1 cellular context compared by ENCODE assay signal in the genomic region with DNA sequence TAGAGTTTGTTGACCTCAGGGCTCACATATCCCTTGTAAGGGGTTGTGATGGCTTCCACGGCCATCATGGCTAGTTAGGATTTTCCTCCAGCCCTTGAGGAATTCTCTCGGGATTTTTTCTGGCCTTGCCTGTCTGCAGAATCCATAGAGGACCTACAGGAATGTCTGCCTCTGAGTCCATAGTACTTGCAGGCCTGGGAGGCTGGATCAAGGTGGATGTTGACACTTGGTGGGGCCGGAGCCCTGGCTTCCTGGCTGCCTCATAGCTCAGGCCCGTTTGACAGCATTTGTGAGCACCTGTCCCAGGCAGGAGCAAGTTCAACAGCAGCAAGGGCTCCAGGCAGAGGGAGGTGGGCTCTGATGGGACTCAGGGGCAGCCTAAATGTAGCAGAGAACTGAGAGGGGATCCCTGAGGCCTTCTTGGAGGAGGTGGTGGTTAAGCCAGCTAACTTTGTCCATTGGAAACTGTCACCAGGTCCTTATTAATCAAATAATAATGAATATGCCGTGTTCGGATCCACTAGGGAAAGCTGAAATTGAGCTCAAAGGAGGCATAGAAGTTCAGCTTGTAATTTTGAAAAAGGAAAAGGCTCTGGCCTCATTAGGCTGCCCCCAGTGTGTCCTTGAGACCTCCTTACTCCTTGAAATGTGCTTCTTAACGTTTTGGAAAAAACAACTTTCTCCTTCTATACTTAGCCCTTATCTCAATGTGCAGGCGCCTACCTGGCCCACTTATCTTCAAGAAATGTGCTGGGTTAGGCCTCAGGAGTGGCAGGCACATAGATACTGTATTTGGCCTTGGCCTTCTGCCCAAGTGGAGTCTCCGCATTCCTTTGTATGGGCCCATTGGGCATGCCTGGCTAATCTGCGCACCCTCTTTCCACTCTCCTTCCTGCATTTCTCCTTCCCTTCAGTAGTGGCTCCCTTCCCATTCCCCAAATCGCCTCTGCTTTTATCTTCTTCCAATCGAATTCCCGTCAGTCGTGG.
TF ChIP-seq lines count a peak whose summit lies in the region.

No MANE protein-coding gene starts in this region.

TF ChIP-seq in HepG2, 621 proteins besides CTCF, POLR2A, EP300 and RAD21 (continued from another document and continues in another):
- TF ChIP-seq ZNF354B (CRISPR knock-in tag; IDR thresholded peaks at IDR 0.05), result 0 out of 2 replicates have a peak, but pooled peaks have one; percentile 41
- TF ChIP-seq ZNF547 (CRISPR knock-in tag; IDR thresholded peaks at IDR 0.05), result no peak; the same call in 1 of the 2 replicates
- TF ChIP-seq, protein P1, sequence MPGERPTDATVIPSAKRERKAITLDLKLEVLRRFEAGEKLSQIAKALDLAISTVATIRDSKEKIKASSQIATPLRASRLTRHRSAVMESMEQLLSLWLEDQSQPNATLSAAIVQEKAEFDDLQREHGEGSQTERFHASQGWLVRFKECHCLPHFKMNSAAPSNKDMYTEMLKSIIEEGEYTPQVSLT (CRISPR knock-in tag; IDR thresholded peaks at IDR 0.05; ENCODE audit: borderline replicate concordance, low read depth), result no peak; the same call in 1 of the 2 replicates
- 0 out of 2 replicates have a peak, but pooled peaks have one; percentile 20 for TF ChIP-seq KDM3A (CRISPR knock-in tag; IDR thresholded peaks at IDR 0.05; ENCODE audit: low read depth)
- no peak for TF ChIP-seq ZNF7 (CRISPR knock-in tag; IDR thresholded peaks at IDR 0.05)
- 0 out of 2 replicates have a peak, but pooled peaks have one; percentile 42 for TF ChIP-seq TGIF2 (CRISPR knock-in tag; IDR thresholded peaks at IDR 0.05)
- TF ChIP-seq ZNF205 (CRISPR knock-in tag; IDR thresholded peaks at IDR 0.05), result no peak
- no peak for TF ChIP-seq CBX5 (CRISPR knock-in tag; IDR thresholded peaks at IDR 0.05; ENCODE audit: borderline replicate concordance)
- TF ChIP-seq PITX1 (CRISPR knock-in tag; IDR thresholded peaks at IDR 0.05), result peak; percentile 73
- no peak for TF ChIP-seq ZMAT3 (CRISPR knock-in tag; conservative IDR thresholded peaks at IDR 0.05)
- no peak for TF ChIP-seq ZMYM4 (CRISPR knock-in tag; IDR thresholded peaks at IDR 0.05)
- TF ChIP-seq ZNF557 (CRISPR knock-in tag; IDR thresholded peaks at IDR 0.05), result no peak
- no peak for TF ChIP-seq ZFAT (CRISPR knock-in tag; conservative IDR thresholded peaks at IDR 0.05)
- TF ChIP-seq, protein P2, sequence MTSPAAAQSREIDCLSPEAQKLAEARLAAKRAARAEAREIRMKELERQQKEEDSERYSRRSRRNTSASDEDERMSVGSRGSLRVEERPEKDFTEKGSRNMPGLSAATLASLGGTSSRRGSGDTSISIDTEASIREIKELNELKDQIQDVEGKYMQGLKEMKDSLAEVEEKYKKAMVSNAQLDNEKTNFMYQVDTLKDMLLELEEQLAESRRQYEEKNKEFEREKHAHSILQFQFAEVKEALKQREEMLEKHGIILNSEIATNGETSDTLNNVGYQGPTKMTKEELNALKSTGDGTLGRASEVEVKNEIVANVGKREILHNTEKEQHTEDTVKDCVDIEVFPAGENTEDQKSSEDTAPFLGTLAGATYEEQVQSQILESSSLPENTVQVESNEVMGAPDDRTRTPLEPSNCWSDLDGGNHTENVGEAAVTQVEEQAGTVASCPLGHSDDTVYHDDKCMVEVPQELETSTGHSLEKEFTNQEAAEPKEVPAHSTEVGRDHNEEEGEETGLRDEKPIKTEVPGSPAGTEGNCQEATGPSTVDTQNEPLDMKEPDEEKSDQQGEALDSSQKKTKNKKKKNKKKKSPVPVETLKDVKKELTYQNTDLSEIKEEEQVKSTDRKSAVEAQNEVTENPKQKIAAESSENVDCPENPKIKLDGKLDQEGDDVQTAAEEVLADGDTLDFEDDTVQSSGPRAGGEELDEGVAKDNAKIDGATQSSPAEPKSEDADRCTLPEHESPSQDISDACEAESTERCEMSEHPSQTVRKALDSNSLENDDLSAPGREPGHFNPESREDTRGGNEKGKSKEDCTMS (CRISPR knock-in tag; conservative IDR thresholded peaks at IDR 0.05), result no peak
- TF ChIP-seq, protein P3, sequence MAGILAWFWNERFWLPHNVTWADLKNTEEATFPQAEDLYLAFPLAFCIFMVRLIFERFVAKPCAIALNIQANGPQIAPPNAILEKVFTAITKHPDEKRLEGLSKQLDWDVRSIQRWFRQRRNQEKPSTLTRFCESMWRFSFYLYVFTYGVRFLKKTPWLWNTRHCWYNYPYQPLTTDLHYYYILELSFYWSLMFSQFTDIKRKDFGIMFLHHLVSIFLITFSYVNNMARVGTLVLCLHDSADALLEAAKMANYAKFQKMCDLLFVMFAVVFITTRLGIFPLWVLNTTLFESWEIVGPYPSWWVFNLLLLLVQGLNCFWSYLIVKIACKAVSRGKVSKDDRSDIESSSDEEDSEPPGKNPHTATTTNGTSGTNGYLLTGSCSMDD (CRISPR knock-in tag; IDR thresholded peaks at IDR 0.05), result no peak
- TF ChIP-seq, protein P4, sequence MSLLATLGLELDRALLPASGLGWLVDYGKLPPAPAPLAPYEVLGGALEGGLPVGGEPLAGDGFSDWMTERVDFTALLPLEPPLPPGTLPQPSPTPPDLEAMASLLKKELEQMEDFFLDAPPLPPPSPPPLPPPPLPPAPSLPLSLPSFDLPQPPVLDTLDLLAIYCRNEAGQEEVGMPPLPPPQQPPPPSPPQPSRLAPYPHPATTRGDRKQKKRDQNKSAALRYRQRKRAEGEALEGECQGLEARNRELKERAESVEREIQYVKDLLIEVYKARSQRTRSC (CRISPR knock-in tag; IDR thresholded peaks at IDR 0.05; ENCODE audit: low read depth), result no peak
- TF ChIP-seq ZBTB8A (CRISPR knock-in tag; IDR thresholded peaks at IDR 0.05; ENCODE audit: borderline replicate concordance, low read depth), result no peak
- TF ChIP-seq MXI1 (IDR thresholded peaks at IDR 0.05; ENCODE audit: borderline replicate concordance, low read depth, low read length), result no peak
- TF ChIP-seq, protein P5, sequence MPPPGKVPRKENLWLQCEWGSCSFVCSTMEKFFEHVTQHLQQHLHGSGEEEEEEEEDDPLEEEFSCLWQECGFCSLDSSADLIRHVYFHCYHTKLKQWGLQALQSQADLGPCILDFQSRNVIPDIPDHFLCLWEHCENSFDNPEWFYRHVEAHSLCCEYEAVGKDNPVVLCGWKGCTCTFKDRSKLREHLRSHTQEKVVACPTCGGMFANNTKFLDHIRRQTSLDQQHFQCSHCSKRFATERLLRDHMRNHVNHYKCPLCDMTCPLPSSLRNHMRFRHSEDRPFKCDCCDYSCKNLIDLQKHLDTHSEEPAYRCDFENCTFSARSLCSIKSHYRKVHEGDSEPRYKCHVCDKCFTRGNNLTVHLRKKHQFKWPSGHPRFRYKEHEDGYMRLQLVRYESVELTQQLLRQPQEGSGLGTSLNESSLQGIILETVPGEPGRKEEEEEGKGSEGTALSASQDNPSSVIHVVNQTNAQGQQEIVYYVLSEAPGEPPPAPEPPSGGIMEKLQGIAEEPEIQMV (CRISPR knock-in tag; IDR thresholded peaks at IDR 0.05; ENCODE audit: low read depth), result 0 out of 2 replicates have a peak, but pooled peaks have one; percentile 17
- peak; percentile 54 for TF ChIP-seq ERF (CRISPR knock-in tag; IDR thresholded peaks at IDR 0.05)
- no peak for TF ChIP-seq CAMTA2 (CRISPR knock-in tag; IDR thresholded peaks at IDR 0.05; ENCODE audit: borderline replicate concordance)
- TF ChIP-seq ZNF766 (CRISPR knock-in tag; IDR thresholded peaks at IDR 0.05; ENCODE audit: borderline replicate concordance), result no peak
- no peak for TF ChIP-seq ZNF30 (CRISPR knock-in tag; IDR thresholded peaks at IDR 0.05)
- no peak for TF ChIP-seq ZNF17 (CRISPR knock-in tag; IDR thresholded peaks at IDR 0.05)
- no peak for TF ChIP-seq FOXA1 (IDR thresholded peaks at IDR 0.05)
- peak; percentile 91 for TF ChIP-seq FOXA1 (CRISPR knock-in tag; IDR thresholded peaks at IDR 0.05)
- TF ChIP-seq ZNF891 (CRISPR knock-in tag; IDR thresholded peaks at IDR 0.05), result 0 out of 2 replicates have a peak, but pooled peaks have one; percentile 15
- no peak for TF ChIP-seq MIXL1 (CRISPR knock-in tag; IDR thresholded peaks at IDR 0.05)
- TF ChIP-seq, protein P6, sequence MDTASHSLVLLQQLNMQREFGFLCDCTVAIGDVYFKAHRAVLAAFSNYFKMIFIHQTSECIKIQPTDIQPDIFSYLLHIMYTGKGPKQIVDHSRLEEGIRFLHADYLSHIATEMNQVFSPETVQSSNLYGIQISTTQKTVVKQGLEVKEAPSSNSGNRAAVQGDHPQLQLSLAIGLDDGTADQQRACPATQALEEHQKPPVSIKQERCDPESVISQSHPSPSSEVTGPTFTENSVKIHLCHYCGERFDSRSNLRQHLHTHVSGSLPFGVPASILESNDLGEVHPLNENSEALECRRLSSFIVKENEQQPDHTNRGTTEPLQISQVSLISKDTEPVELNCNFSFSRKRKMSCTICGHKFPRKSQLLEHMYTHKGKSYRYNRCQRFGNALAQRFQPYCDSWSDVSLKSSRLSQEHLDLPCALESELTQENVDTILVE (CRISPR knock-in tag; IDR thresholded peaks at IDR 0.05), result no peak
- TF ChIP-seq ZNF644 (CRISPR knock-in tag; IDR thresholded peaks at IDR 0.05; ENCODE audit: low read depth), result 0 out of 2 replicates have a peak, but pooled peaks have one; percentile 12
- TF ChIP-seq CBX1 (IDR thresholded peaks at IDR 0.05; ENCODE audit: low read depth), result no peak
- no peak for TF ChIP-seq ZNF674 (CRISPR knock-in tag; IDR thresholded peaks at IDR 0.05; ENCODE audit: low read depth)
- 0 out of 2 replicates have a peak, but pooled peaks have one; percentile 10 for TF ChIP-seq DPF2 (CRISPR knock-in tag; IDR thresholded peaks at IDR 0.05; ENCODE audit: borderline replicate concordance, low read depth)
- no peak for TF ChIP-seq ZNF543 (CRISPR knock-in tag; IDR thresholded peaks at IDR 0.05)
- TF ChIP-seq ZSCAN21 (CRISPR knock-in tag; IDR thresholded peaks at IDR 0.05; ENCODE audit: borderline replicate concordance), result no peak
- TF ChIP-seq ZNF703 (CRISPR knock-in tag; IDR thresholded peaks at IDR 0.05; ENCODE audit: borderline replicate concordance), result no peak
- TF ChIP-seq, protein P7, sequence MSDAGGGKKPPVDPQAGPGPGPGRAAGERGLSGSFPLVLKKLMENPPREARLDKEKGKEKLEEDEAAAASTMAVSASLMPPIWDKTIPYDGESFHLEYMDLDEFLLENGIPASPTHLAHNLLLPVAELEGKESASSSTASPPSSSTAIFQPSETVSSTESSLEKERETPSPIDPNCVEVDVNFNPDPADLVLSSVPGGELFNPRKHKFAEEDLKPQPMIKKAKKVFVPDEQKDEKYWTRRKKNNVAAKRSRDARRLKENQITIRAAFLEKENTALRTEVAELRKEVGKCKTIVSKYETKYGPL (CRISPR knock-in tag; IDR thresholded peaks at IDR 0.05), result no peak
- TF ChIP-seq, protein P8, sequence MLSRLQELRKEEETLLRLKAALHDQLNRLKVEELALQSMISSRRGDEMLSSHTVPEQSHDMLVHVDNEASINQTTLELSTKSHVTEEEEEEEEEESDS (CRISPR knock-in tag; IDR thresholded peaks at IDR 0.05; ENCODE audit: borderline replicate concordance), result no peak
- no peak for TF ChIP-seq ZNF296 (CRISPR knock-in tag; conservative IDR thresholded peaks at IDR 0.05)
- TF ChIP-seq ZFP36L2 (CRISPR knock-in tag; IDR thresholded peaks at IDR 0.05), result no peak
- no peak for TF ChIP-seq ZSCAN31 (CRISPR knock-in tag; IDR thresholded peaks at IDR 0.05; ENCODE audit: low read depth)
- TF ChIP-seq, protein P9, sequence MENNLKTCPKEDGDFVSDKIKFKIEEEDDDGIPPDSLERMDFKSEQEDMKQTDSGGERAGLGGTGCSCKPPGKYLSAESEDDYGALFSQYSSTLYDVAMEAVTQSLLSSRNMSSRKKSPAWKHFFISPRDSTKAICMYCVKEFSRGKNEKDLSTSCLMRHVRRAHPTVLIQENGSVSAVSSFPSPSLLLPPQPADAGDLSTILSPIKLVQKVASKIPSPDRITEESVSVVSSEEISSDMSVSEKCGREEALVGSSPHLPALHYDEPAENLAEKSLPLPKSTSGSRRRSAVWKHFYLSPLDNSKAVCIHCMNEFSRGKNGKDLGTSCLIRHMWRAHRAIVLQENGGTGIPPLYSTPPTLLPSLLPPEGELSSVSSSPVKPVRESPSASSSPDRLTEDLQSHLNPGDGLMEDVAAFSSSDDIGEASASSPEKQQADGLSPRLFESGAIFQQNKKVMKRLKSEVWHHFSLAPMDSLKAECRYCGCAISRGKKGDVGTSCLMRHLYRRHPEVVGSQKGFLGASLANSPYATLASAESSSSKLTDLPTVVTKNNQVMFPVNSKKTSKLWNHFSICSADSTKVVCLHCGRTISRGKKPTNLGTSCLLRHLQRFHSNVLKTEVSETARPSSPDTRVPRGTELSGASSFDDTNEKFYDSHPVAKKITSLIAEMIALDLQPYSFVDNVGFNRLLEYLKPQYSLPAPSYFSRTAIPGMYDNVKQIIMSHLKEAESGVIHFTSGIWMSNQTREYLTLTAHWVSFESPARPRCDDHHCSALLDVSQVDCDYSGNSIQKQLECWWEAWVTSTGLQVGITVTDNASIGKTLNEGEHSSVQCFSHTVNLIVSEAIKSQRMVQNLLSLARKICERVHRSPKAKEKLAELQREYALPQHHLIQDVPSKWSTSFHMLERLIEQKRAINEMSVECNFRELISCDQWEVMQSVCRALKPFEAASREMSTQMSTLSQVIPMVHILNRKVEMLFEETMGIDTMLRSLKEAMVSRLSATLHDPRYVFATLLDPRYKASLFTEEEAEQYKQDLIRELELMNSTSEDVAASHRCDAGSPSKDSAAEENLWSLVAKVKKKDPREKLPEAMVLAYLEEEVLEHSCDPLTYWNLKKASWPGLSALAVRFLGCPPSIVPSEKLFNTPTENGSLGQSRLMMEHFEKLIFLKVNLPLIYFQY (CRISPR knock-in tag; IDR thresholded peaks at IDR 0.05; ENCODE audit: borderline replicate concordance), result no peak
- TF ChIP-seq, protein P10, sequence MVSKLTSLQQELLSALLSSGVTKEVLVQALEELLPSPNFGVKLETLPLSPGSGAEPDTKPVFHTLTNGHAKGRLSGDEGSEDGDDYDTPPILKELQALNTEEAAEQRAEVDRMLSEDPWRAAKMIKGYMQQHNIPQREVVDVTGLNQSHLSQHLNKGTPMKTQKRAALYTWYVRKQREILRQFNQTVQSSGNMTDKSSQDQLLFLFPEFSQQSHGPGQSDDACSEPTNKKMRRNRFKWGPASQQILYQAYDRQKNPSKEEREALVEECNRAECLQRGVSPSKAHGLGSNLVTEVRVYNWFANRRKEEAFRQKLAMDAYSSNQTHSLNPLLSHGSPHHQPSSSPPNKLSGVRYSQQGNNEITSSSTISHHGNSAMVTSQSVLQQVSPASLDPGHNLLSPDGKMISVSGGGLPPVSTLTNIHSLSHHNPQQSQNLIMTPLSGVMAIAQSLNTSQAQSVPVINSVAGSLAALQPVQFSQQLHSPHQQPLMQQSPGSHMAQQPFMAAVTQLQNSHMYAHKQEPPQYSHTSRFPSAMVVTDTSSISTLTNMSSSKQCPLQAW (CRISPR knock-in tag; IDR thresholded peaks at IDR 0.05), result 0 out of 2 replicates have a peak, but pooled peaks have one; percentile 3
- peak; percentile 50; the same call in 1 of the 2 replicates for TF ChIP-seq KDM6A (CRISPR knock-in tag; IDR thresholded peaks at IDR 0.05; ENCODE audit: low read depth)
- TF ChIP-seq ZNF614 (CRISPR knock-in tag; IDR thresholded peaks at IDR 0.05; ENCODE audit: borderline replicate concordance), result no peak
- peak; percentile 42 for TF ChIP-seq IRF2 (CRISPR knock-in tag; IDR thresholded peaks at IDR 0.05)
- TF ChIP-seq ADNP (CRISPR knock-in tag; IDR thresholded peaks at IDR 0.05), result no peak
- no peak for TF ChIP-seq ZNF317 (CRISPR knock-in tag; IDR thresholded peaks at IDR 0.05)
- no peak for TF ChIP-seq SOX13 (IDR thresholded peaks at IDR 0.05)
- no peak for TF ChIP-seq SOX13 (CRISPR knock-in tag; conservative IDR thresholded peaks at IDR 0.05 in 1 of 2, IDR thresholded peaks at IDR 0.05 in 1 of 2)
- 0 out of 2 replicates have a peak, but pooled peaks have one; percentile 30 for TF ChIP-seq SIN3A (IDR thresholded peaks at IDR 0.05; ENCODE audit: borderline replicate concordance, low read depth, low read length)
- TF ChIP-seq ARNT (IDR thresholded peaks at IDR 0.05), result no peak
- TF ChIP-seq SOX5 (CRISPR knock-in tag; IDR thresholded peaks at IDR 0.05; ENCODE audit: borderline replicate concordance), result peak; percentile 45
- no peak for TF ChIP-seq CREM (IDR thresholded peaks at IDR 0.05)
- no peak for TF ChIP-seq CREM (CRISPR knock-in tag; IDR thresholded peaks at IDR 0.05)
- no peak for TF ChIP-seq MAFG (CRISPR knock-in tag; IDR thresholded peaks at IDR 0.05)
